Comparison of ENCODE assay signal across 9 cellular contexts in the genomic region with DNA sequence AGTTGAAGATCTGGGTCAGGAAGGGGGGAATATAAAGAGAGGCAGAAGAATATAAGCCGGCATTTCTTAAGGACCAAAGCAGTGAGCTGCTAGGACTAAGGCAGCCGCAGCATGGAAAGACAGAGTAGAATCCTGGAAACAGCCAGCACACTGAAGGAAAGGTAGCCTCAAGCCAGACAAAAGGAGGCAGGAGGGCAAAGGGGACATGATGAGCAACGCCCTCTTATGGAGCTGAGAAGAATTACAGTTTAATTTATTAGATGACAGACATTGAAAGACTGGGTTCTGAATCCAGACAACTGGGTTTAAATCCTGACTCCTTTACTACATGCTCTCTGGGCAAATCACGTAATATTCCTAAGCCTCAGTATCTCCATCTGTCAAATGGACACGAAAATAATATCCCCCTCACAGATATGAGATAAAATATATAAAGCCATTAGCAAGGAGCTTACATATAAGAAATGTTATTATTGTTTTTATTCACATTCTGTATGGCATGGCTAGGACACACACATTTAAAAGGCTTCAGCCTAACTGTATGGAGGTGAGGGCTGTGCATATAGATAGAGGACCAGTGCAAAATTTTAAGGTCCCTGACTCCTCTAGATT. TPM values are rescaled to one million over a fixed set of nuclear protein-coding genes. Genes with fewer than 3 reads are reported as not detected.
A peak's percentile ranks its signal among the peaks of the same experiment; 100 is the strongest.
DNase-seq lines count a peak whose midpoint lies in the region; ATAC-seq and TF ChIP-seq lines count a peak whose summit lies in the region.
"Had no signal": no experiment of that assay in that cellular context is flagged by ENCODE, and none has a peak within 500 bp of the region (broad histone marks: within the 10 kb centered on the region; RNA-seq: fewer than 3 reads in every experiment).

No MANE protein-coding gene starts in this region.

- 46 to 48% methylated on average over 5 of the region's 5 CpGs for WGBS in GM23248 (ENCODE audit: low coverage in 1 of 2, low lambda C conversion rate in 2 of 2, missing lambda C conversion rate in 2 of 2), 2 experiments
- 49% methylated on average over 5 of the region's 5 CpGs for WGBS in hepatocyte (ENCODE audit: low lambda C conversion rate, missing lambda C conversion rate)

- H3K4me2 ChIP-seq in GM23248 (ENCODE audit: unreplicated experiment) (no peak overlapping the region), hepatocyte (no peak overlapping the region)

- TF ChIP-seq CTCF in AG09319 (IDR thresholded peaks at IDR 0.05; ENCODE audit: low read depth, low read length): peak; percentile 25
- TF ChIP-seq CTCF in hepatocyte (IDR thresholded peaks at IDR 0.05; ENCODE audit: poor library complexity): peak; percentile 46

- no peak for DNase-seq in AG09319 (ENCODE audit: extremely low read depth, low read depth)
- peak; percentile 31 for DNase-seq in GM23248
- peak; percentile 30 for DNase-seq in RKO (ENCODE audit: low spot score)
- DNase-seq in hepatocyte (ENCODE audit: low spot score): peak; percentile 28
- no peak for DNase-seq in NCI-H2196 treated with DMSO at 0.1 percent for 48 hours (lab: John Stamatoyannopoulos, UW; ENCODE audit: unreplicated experiment)
- no peak for DNase-seq in activated T-cell treated with anti-CD3 and anti-CD28 coated beads, Interleukin-2, amount 50 U/mL, for 1 hour

- H3K9ac ChIP-seq in GM23248: no peak overlapping the region

- H3K9me3 ChIP-seq in GM23248 (ENCODE audit: low read depth) (no peaks in the 10 kb centered on the region), hepatocyte (ENCODE audit: low read depth) (no peaks in the 10 kb centered on the region)
- H3K9me3 ChIP-seq: SJCRH30 had no signal

- no peaks in the 10 kb centered on the region for H4K20me1 ChIP-seq in GM23248 (ENCODE audit: insufficient read depth)
- no peaks in the 10 kb centered on the region for H4K20me1 ChIP-seq in hepatocyte (ENCODE audit: insufficient read depth, poor library complexity, severe bottlenecking)

- H3K4me3 ChIP-seq in GM23248: no peak overlapping the region
- H3K4me3 ChIP-seq in hepatocyte: no peak overlapping the region
- H3K4me3 ChIP-seq: SJCRH30 had no signal

- H3K27me3 ChIP-seq in GM23248 (replicated peaks; ENCODE audit: insufficient read depth) (no peaks in the 10 kb centered on the region), hepatocyte (no peaks in the 10 kb centered on the region)

- H2AFZ ChIP-seq in GM23248: no peak overlapping the region
- H2AFZ ChIP-seq in hepatocyte: no peak overlapping the region

- no peak overlapping the region for H3K27ac ChIP-seq in GM23248
- no peak overlapping the region for H3K27ac ChIP-seq in hepatocyte
- H3K27ac ChIP-seq: SJCRH30 had no signal

- no peaks in the 10 kb centered on the region for H3K79me2 ChIP-seq in GM23248 (ENCODE audit: insufficient read depth)
- H3K79me2 ChIP-seq in hepatocyte: peaks cover 6% of the 10 kb centered on the region

- no peaks in the 10 kb centered on the region for H3F3A ChIP-seq in GM23248 (ENCODE audit: insufficient read depth)

- H3K36me3 ChIP-seq in GM23248 (ENCODE audit: low read depth) (no peaks in the 10 kb centered on the region), hepatocyte (replicated peaks; ENCODE audit: insufficient read depth, low read depth) (no peaks in the 10 kb centered on the region)
- H3K36me3 ChIP-seq: SJCRH30 had no signal

- H3K4me1 ChIP-seq in GM23248 (ENCODE audit: insufficient read depth) (no peaks in the 10 kb centered on the region), hepatocyte (ENCODE audit: insufficient read depth) (peaks cover 13% of the 10 kb centered on the region)
- H3K4me1 ChIP-seq: SJCRH30 had no signal

- in situ Hi-C loops in GM23248 (cut with MboI): no loop called here

- ATAC-seq in HG02973 (IDR thresholded peaks at IDR 0.05; ENCODE audit: unreplicated experiment): no peak
- ATAC-seq in GM19035 (IDR thresholded peaks at IDR 0.05; ENCODE audit: unreplicated experiment): no peak

- H3K9me2 ChIP-seq in GM23248 (ENCODE audit: insufficient read depth) (no peaks in the 10 kb centered on the region), hepatocyte (replicated peaks; ENCODE audit: insufficient read depth) (no peaks in the 10 kb centered on the region)

RNA-seq across cellular contexts. Expression of a gene that starts 8.1 kb away (rescaled TPM):
- 2.9 and 3.5 TPM in 2 replicates for total RNA-seq in GM23248 (2014; rRNA removed; shearing (Covaris generic))
- polyA plus RNA-seq in GM23248 (2016; fragmentation: Nextera tagmentation; extraction: Ambion mirVana): 2.7 and 3.6 TPM in 2 replicates
- 3.6 and 5.9 TPM in 2 replicates for total RNA-seq in hepatocyte
- polyA plus RNA-seq in hepatocyte: 6.4 and 6.6 TPM in 2 replicates
- total RNA-seq: SJCRH30 had no signal

RNA-seq across cellular contexts. Expression of a gene that starts 8.4 kb away (rescaled TPM):
- total RNA-seq in GM23248 (2014; rRNA removed; shearing (Covaris generic)): 25.7 and 29.9 TPM in 2 replicates
- polyA plus RNA-seq in GM23248 (2016; fragmentation: Nextera tagmentation; extraction: Ambion mirVana) (19.6 and 20.5 TPM in 2 replicates), hepatocyte (57.3 and 65.6 TPM in 2 replicates)
- 57.2 and 57.8 TPM in 2 replicates for total RNA-seq in hepatocyte

Comparison
In these comparisons a context has a peak if more than half of its experiments do, and no peak if none do; other contexts are left out.
1. DNase-seq: peak in GM23248 (single experiment), RKO (single experiment) and hepatocyte (single experiment); none in AG09319 (single experiment), NCI-H2196 treated with DMSO at 0.1 percent for 48 hours (single experiment) and activated T-cell treated with anti-CD3 and anti-CD28 coated beads, Interleukin-2, amount 50 U/mL, for 1 hour (single experiment).